In genomic region chr1:109825774-109826173, GRCh38 we compare ENCODE assay signal across 2 cellular contexts.
TF ChIP-seq lines count a peak whose summit lies in the region.

No MANE protein-coding gene starts in this region.

TF ChIP-seq in A549, 52 proteins besides CTCF, POLR2A, EP300 and RAD21 (continued from another document):
- TF ChIP-seq MAX (IDR thresholded peaks at IDR 0.05), result no peak
- TF ChIP-seq REST (IDR thresholded peaks at IDR 0.05), result no peak
- TF ChIP-seq EHF (CRISPR knock-in tag; IDR thresholded peaks at IDR 0.05), result no peak
- no peak for TF ChIP-seq NFE2L2 (conservative IDR thresholded peaks at IDR 0.05; ENCODE audit: low read length)
- no peak for TF ChIP-seq RNF2 (IDR thresholded peaks at IDR 0.05; ENCODE audit: borderline replicate concordance, low read depth)
- TF ChIP-seq CEBPB (IDR thresholded peaks at IDR 0.05), result no peak
- TF ChIP-seq USF2 (IDR thresholded peaks at IDR 0.05), result no peak
- TF ChIP-seq HOXB5 (CRISPR knock-in tag; IDR thresholded peaks at IDR 0.05), result no peak
TF ChIP-seq in A549: peak in this region for 0.

TF ChIP-seq in SK-N-SH, 30 proteins besides CTCF, POLR2A, EP300 and RAD21 (continued from another document):
- no peak for TF ChIP-seq ZBTB33 (IDR thresholded peaks at IDR 0.05; ENCODE audit: borderline replicate concordance, low read depth)
- no peak for TF ChIP-seq REST (IDR thresholded peaks at IDR 0.05; ENCODE audit: low read depth, low read length)
TF ChIP-seq in SK-N-SH: peak in this region for 0.
